29 cellular contexts compared by ENCODE assay signal in the genomic region with DNA sequence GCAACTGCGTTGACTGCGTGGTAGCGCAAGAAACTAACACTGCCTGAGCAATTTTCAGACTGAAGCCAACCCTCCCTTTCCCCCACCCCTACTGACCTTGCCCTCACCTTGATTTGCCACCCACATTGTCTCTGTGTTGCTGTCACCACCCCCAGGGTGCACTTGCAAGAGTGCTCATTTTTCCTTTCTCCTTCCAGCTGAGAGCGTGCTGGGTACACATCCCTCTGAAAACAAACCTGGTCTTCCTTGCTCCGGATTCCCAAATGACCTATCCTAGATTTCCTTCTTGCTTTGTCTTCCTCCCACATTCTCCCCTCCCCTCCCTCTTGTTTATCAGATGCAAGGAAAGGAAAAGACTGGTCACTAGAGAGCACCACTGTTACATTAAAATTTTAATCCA. TPM values are rescaled to one million over a fixed set of nuclear protein-coding genes. Genes with fewer than 3 reads are reported as not detected.
DNase-seq lines count a peak whose midpoint lies in the region; ATAC-seq, FAIRE-seq and TF ChIP-seq lines count a peak whose summit lies in the region.
"Had no signal": no experiment of that assay in that cellular context is flagged by ENCODE, and none has a peak within 500 bp of the region (broad histone marks: within the 10 kb centered on the region; RNA-seq: fewer than 3 reads in every experiment).

No MANE protein-coding gene starts in this region.

- dilution Hi-C loops in mammary epithelial cell (cut with HindIII; ENCODE audit: low sequenced_read_pairs): no loop called here

- no peak for ATAC-seq in GM21737 (IDR thresholded peaks at IDR 0.05; ENCODE audit: unreplicated experiment)
- ATAC-seq in GM21381 (IDR thresholded peaks at IDR 0.05; ENCODE audit: unreplicated experiment): no peak

- TF ChIP-seq RAD21 in H1 (IDR thresholded peaks at IDR 0.05 in 1 of 2, conservative IDR thresholded peaks at IDR 0.05 in 1 of 2; ENCODE audit: low read depth in 2 of 2, low read length in 2 of 2): no peak

- H3K36me3 ChIP-seq in H7 (replicated peaks; ENCODE audit: control insufficient read depth, insufficient read depth, low read length): no peaks in the 10 kb centered on the region
- H3K36me3 ChIP-seq in H1 (ENCODE audit: control insufficient read depth in 2 of 4, insufficient read depth in 4 of 4, low read length in 3 of 4): no peaks in the 10 kb centered on the region
- H3K36me3 ChIP-seq in mammary epithelial cell (ENCODE audit: insufficient read depth, low read length): no peaks in the 10 kb centered on the region
- H3K36me3 ChIP-seq: SJSA1 had no signal

- peak; percentile 70 for DNase-seq in H7
- DNase-seq in NCI-H2227 treated with DMSO at 0.1 percent for 48 hours (lab: John Stamatoyannopoulos, UW): peak; percentile 24
- no peak for DNase-seq in H1 (ENCODE audit: low read depth in 1 of 2, low spot score in 2 of 2)
- DNase-seq in left kidney (ENCODE audit: low read depth, low spot score): peak; percentile 21
- no peak for DNase-seq in RPMI8226
- DNase-seq in mammary epithelial cell: no peak
- DNase-seq: C1 segment of cervical spinal cord; CD4-positive, alpha-beta memory T cell; COR-L47; DMS53; GF-D8; H9; HFFc6; NCI-H1092; NCI-H1417 treated with DMSO at 0.1 percent for 48 hours; NCI-H187 treated with DMSO at 0.1 percent for 48 hours; NCI-H2171 treated with DMSO at 0.1 percent for 48 hours; NCI-H446; NCI-H526; PC-9; Right ventricle myocardium superior had no signal

- H3K27ac ChIP-seq in H1 (ENCODE audit: low read depth, low read length) (no peak overlapping the region), mammary epithelial cell (ENCODE audit: insufficient read depth, low read depth, low read length) (no peak overlapping the region)
- H3K27ac ChIP-seq: HL-60, PC-9, SJSA1 had no signal

- H2BK12ac ChIP-seq in H1 (ENCODE audit: low read depth, low read length): peak overlapping the region; percentile 69; the same call in 1 of the 2 replicates

- H4K91ac ChIP-seq in H1 (replicated peaks; ENCODE audit: insufficient read length, low read length): no peak overlapping the region

- H3K27me3 ChIP-seq in H7 (ENCODE audit: control insufficient read depth, insufficient read depth, low read length) (no peaks in the 10 kb centered on the region; the same call in 1 of the 2 replicates), H1 (replicated peaks in 1 of 4; ENCODE audit: control insufficient read depth in 3 of 4, extremely low read depth in 1 of 4, insufficient read depth in 3 of 4, low read length in 3 of 4) (no peaks in the 10 kb centered on the region; a peak in 1 of 7 replicates), mammary epithelial cell (ENCODE audit: insufficient read depth, low read length) (no peaks in the 10 kb centered on the region)

- H2BK120ac ChIP-seq in H1 (replicated peaks; ENCODE audit: low read depth, low read length): no peak overlapping the region

- no peak overlapping the region for H3K9ac ChIP-seq in H1 (replicated peaks in 1 of 4; ENCODE audit: extremely low read depth in 1 of 4, low read depth in 3 of 4, low read length in 3 of 4)
- H3K9ac ChIP-seq in mammary epithelial cell (ENCODE audit: insufficient read depth, low read length): no peak overlapping the region

- H3K56ac ChIP-seq in H1 (replicated peaks; ENCODE audit: insufficient read length, low read depth, low read length): no peak overlapping the region

- no peaks in the 10 kb centered on the region; the same call in 1 of the 2 replicates for H3K23me2 ChIP-seq in H1 (ENCODE audit: low read depth, low read length)

- CTCF ChIA-PET in H1 (lab: Charles Lee; ENCODE audit: partially characterized antibody): interaction anchor here (1.0 to 15.6 kb wide), 5 partner anchors 9 to 60 kb away, joined by 3 to 401 read pairs (median 4); a partner anchor contains a TSS
- CTCF ChIA-PET in mammary epithelial cell (lab: Charles Lee; ENCODE audit: low non-redundant PET): no interaction called here

- TF ChIP-seq EP300 in H1 (IDR thresholded peaks at IDR 0.05; ENCODE audit: borderline replicate concordance in 1 of 2, low read depth in 2 of 2, low read length in 2 of 2): no peak

- peaks cover 0 to 3% of the 10 kb centered on the region in 2 experiments; a peak in 1 of 4 replicates for H3K9me3 ChIP-seq in H1 (ENCODE audit: insufficient read depth in 2 of 2, low read depth in 1 of 2, low read length in 1 of 2)
- H3K9me3 ChIP-seq in mammary epithelial cell (replicated peaks; ENCODE audit: insufficient read depth, low read length): no peaks in the 10 kb centered on the region
- H3K9me3 ChIP-seq: SJSA1 had no signal

- H3K23ac ChIP-seq in H1 (ENCODE audit: insufficient read length): no peak overlapping the region

- no peak overlapping the region for H4K5ac ChIP-seq in H1 (ENCODE audit: insufficient read length, low read depth, low read length)

- peak overlapping the region; percentile 98 for H2AFZ ChIP-seq in H1 (ENCODE audit: low read length)
- no peak overlapping the region for H2AFZ ChIP-seq in mammary epithelial cell (ENCODE audit: low read depth, low read length)
- H2AFZ ChIP-seq: PC-9 had no signal

- intact Hi-C loops in mammary epithelial cell (cut with micrococcal nuclease): no loop called here

- no peak overlapping the region; the same call in 1 of the 2 replicates for H3K18ac ChIP-seq in H1 (ENCODE audit: extremely low read depth, low read length)

- H3K4me2 ChIP-seq in H1 (ENCODE audit: insufficient read depth in 1 of 2, low read depth in 2 of 2, low read length in 2 of 2) (peak overlapping the region in 1 of 2 experiments; percentile 27; a peak in 1 of 4 replicates), mammary epithelial cell (ENCODE audit: insufficient read depth, low read depth, low read length) (no peak overlapping the region)
- H3K4me2 ChIP-seq: PC-9 had no signal

- WGBS in H1 (ENCODE audit: extremely low coverage in 1 of 2, insufficient coverage in 1 of 2, insufficient read length in 1 of 2, insufficient replicate concordance in 2 of 2, low coverage in 1 of 2, low lambda C conversion rate in 2 of 2, missing lambda C conversion rate in 1 of 2), 2 experiments: 54% methylated on average over 5 of the region's 5 CpGs; no CpG with 5 or more reads in 1 of the 2 experiments
- WGBS in mammary epithelial cell (ENCODE audit: low coverage, missing lambda C conversion rate): 59% methylated on average over 5 of the region's 5 CpGs

- H4K20me1 ChIP-seq in H1 (replicated peaks in 1 of 2; ENCODE audit: control insufficient read depth in 1 of 2, insufficient read depth in 2 of 2, low read length in 2 of 2): no peaks in the 10 kb centered on the region
- H4K20me1 ChIP-seq in mammary epithelial cell (ENCODE audit: insufficient read depth, low read length): no peaks in the 10 kb centered on the region

- H2BK5ac ChIP-seq in H1 (ENCODE audit: low read depth, low read length): peak overlapping the region; percentile 49; the same call in 1 of the 2 replicates

- H3K4me3 ChIP-seq in H7 (ENCODE audit: insufficient read depth, low read depth, low read length) (no peak overlapping the region), H1 (ENCODE audit: extremely low read depth in 1 of 4, insufficient read depth in 2 of 4, low read depth in 3 of 4, low read length in 4 of 4) (no peak overlapping the region), mammary epithelial cell (replicated peaks in 1 of 3; ENCODE audit: insufficient read depth in 1 of 3, low read depth in 2 of 3, low read length in 3 of 3) (no peak overlapping the region)
- H3K4me3 ChIP-seq: PC-9, SJSA1 had no signal

- no peak overlapping the region for H4K8ac ChIP-seq in H1 (ENCODE audit: extremely low read depth, insufficient read depth, low read length)

- POLR2A ChIA-PET in H1 (lab: Charles Lee; ENCODE audit: partially characterized antibody): interaction anchor here (0.8 to 1.7 kb wide), 2 partner anchors 12 to 55 kb away, joined by 3 read pairs; no protein-coding TSS in a partner anchor

- H3K4ac ChIP-seq in H1 (replicated peaks; ENCODE audit: insufficient read length, low read depth, low read length): no peak overlapping the region

- peaks cover 0 to 4% (median 1%) of the 10 kb centered on the region in 4 experiments; a peak in 3 of 7 replicates for H3K4me1 ChIP-seq in H1 (replicated peaks in 1 of 4; ENCODE audit: control insufficient read depth in 3 of 4, insufficient read depth in 4 of 4, low read length in 3 of 4)
- H3K4me1 ChIP-seq in mammary epithelial cell (ENCODE audit: insufficient read depth, low read length): no peaks in the 10 kb centered on the region
- H3K4me1 ChIP-seq: SJSA1 had no signal

- H2AK5ac ChIP-seq in H1 (ENCODE audit: low read depth, low read length): no peak overlapping the region

- TF ChIP-seq CTCF in H1 (IDR thresholded peaks at IDR 0.05; ENCODE audit: control extremely low read depth in 1 of 3, insufficient read depth in 1 of 3, low read depth in 1 of 3, low read length in 3 of 3) (no peak), mammary epithelial cell (conservative IDR thresholded peaks at IDR 0.05 in 1 of 2, IDR thresholded peaks at IDR 0.05 in 1 of 2; ENCODE audit: extremely low read depth in 1 of 2, insufficient read depth in 1 of 2, low read depth in 1 of 2, low read length in 2 of 2) (no peak)

- H2BK20ac ChIP-seq in H1 (ENCODE audit: low read length): no peak overlapping the region

- no peaks in the 10 kb centered on the region for H3K79me1 ChIP-seq in H1 (ENCODE audit: low read depth, low read length)

- in situ Hi-C loops in mammary epithelial cell (cut with MboI; ENCODE audit: low sequenced_read_pairs in 2 of 2): no loop called here

- no peak for TF ChIP-seq POLR2A in H1 (IDR thresholded peaks at IDR 0.05; ENCODE audit: control extremely low read depth in 1 of 2, low read depth in 2 of 2, low read length in 2 of 2)

- no TSS peak for BruUV-seq in mammary epithelial cell (replicated peaks; lab: Mats Ljungman, UMichigan)

- H3K14ac ChIP-seq in H1 (ENCODE audit: insufficient read length): no peak overlapping the region

- H3K79me2 ChIP-seq in H1 (ENCODE audit: control insufficient read depth in 1 of 2, insufficient read depth in 2 of 2, low read length in 2 of 2) (no peaks in the 10 kb centered on the region), mammary epithelial cell (ENCODE audit: insufficient read depth, low read length) (no peaks in the 10 kb centered on the region)

- FAIRE-seq in H1 (lab: Jason Lieb, UNC): peak; percentile 45
- FAIRE-seq: GM12891 had no signal

- no peak overlapping the region for H2BK15ac ChIP-seq in H1 (ENCODE audit: low read length)

RNA-seq across cellular contexts. Expression of a gene that starts 24.2 kb away (rescaled TPM):
- 3.5 and 5.6 TPM in 2 replicates for total RNA-seq in H7 (2014; rRNA removed; shearing (Covaris generic))
- 4.1 and 6.1 TPM in 2 replicates for total RNA-seq in H1 (2021; fragmentation: NEBNext Ultra II Directional; extraction: Animal tissue kit (Norgen Biotek cat#: 25700))
- polyA plus RNA-seq in H1 (2011; rRNA removed) (5.1 and 8.1 TPM in 2 replicates), mammary epithelial cell (1.3 TPM)
- 4.9 TPM for polyA plus RNA-seq in H1 (2011; cell fraction: cytosol; rRNA removed)
- 5.7 TPM for polyA plus RNA-seq in H1 (2011; cell fraction: nucleus; rRNA removed)
- polyA plus RNA-seq in H1 (2012, experiment 1 of 2): 3.4 to 4.9 TPM (median 3.8 TPM) in 4 replicates
- 2.4 TPM for polyA plus RNA-seq in H1 (2012, experiment 2 of 2)
- polyA plus RNA-seq in H1 (2013, experiment 1 of 2): 5.7 TPM
- polyA plus RNA-seq in H1 (2013, experiment 2 of 2): 5.1 TPM
- polyA minus RNA-seq in H1 (2011; rRNA and poly(A)+ RNA removed): 1.3 and 2.4 TPM in 2 replicates
- polyA minus RNA-seq in H1 (2011; cell fraction: cytosol; rRNA and poly(A)+ RNA removed): 6.1 TPM
- polyA minus RNA-seq in H1 (2011; cell fraction: nucleus; rRNA and poly(A)+ RNA removed): 1.7 TPM
- 1 to 10 TPM in 1 of 2 donors, under 1 TPM in 1; 0.67 to 1.2 TPM for total RNA-seq in mammary epithelial cell
- not detected for polyA minus RNA-seq in mammary epithelial cell
- total RNA-seq: SJSA1 had no signal
- polyA plus RNA-seq: IgD-negative memory B cell had no signal

RNA-seq across cellular contexts. Expression of a gene that starts 27.0 kb away (rescaled TPM):
- 0.35 TPM in 1 of 2 replicates, not detected in the other for total RNA-seq in H7 (2014; rRNA removed; shearing (Covaris generic))
- 1.0 and 1.9 TPM in 2 replicates for total RNA-seq in H1 (2021; fragmentation: NEBNext Ultra II Directional; extraction: Animal tissue kit (Norgen Biotek cat#: 25700))
- polyA plus RNA-seq in H1 (2011; rRNA removed) (0.41 and 0.55 TPM in 2 replicates), mammary epithelial cell (0.09 TPM)
- 1.2 TPM for polyA plus RNA-seq in H1 (2011; cell fraction: cytosol; rRNA removed)
- 0.67 TPM for polyA plus RNA-seq in H1 (2011; cell fraction: nucleus; rRNA removed)
- 1.1 to 1.7 TPM (median 1.2 TPM) in 4 replicates for polyA plus RNA-seq in H1 (2012, experiment 1 of 2)
- polyA plus RNA-seq in H1 (2012, experiment 2 of 2): 1.7 TPM
- 0.97 TPM for polyA plus RNA-seq in H1 (2013, experiment 1 of 2)
- 0.88 TPM for polyA plus RNA-seq in H1 (2013, experiment 2 of 2)
- 0.80 and 1.5 TPM in 2 replicates for polyA minus RNA-seq in H1 (2011; rRNA and poly(A)+ RNA removed)
- polyA minus RNA-seq in H1 (2011; cell fraction: cytosol; rRNA and poly(A)+ RNA removed): 1.3 TPM
- polyA minus RNA-seq in H1 (2011; cell fraction: nucleus; rRNA and poly(A)+ RNA removed): 0.70 TPM
- total RNA-seq in mammary epithelial cell: under 1 TPM in 1 of 2 donors, not detected in 1; 0.42 TPM
- not detected for polyA minus RNA-seq in mammary epithelial cell
- total RNA-seq: A673; CD4-positive, alpha-beta memory T cell; HFFc6; PC-9; RPMI7951; SJSA1 had no signal
- polyA plus RNA-seq: CD4-positive, alpha-beta memory T cell; IgD-negative memory B cell had no signal

RNA-seq across cellular contexts. Expression of a gene that starts 28.7 kb away (rescaled TPM):
- 37.3 and 44.3 TPM in 2 replicates for total RNA-seq in H7 (2014; rRNA removed; shearing (Covaris generic))
- total RNA-seq in H1 (2021; fragmentation: NEBNext Ultra II Directional; extraction: Animal tissue kit (Norgen Biotek cat#: 25700)): 216 and 224 TPM in 2 replicates
- polyA plus RNA-seq in H1 (2011; rRNA removed) (251 and 305 TPM in 2 replicates), mammary epithelial cell (439 TPM)
- polyA plus RNA-seq in H1 (2011; cell fraction: cytosol; rRNA removed): 258 TPM
- 113 TPM for polyA plus RNA-seq in H1 (2011; cell fraction: nucleus; rRNA removed)
- polyA plus RNA-seq in H1 (2012, experiment 1 of 2): 178 to 240 TPM (median 206 TPM) in 4 replicates
- polyA plus RNA-seq in H1 (2012, experiment 2 of 2): 419 TPM
- 101 TPM for polyA plus RNA-seq in H1 (2013, experiment 1 of 2)
- polyA plus RNA-seq in H1 (2013, experiment 2 of 2): 113 TPM
- polyA minus RNA-seq in H1 (2011; rRNA and poly(A)+ RNA removed): 136 and 191 TPM in 2 replicates
- polyA minus RNA-seq in H1 (2011; cell fraction: cytosol; rRNA and poly(A)+ RNA removed): 110 TPM
- polyA minus RNA-seq in H1 (2011; cell fraction: nucleus; rRNA and poly(A)+ RNA removed): 71.9 TPM
- total RNA-seq in mammary epithelial cell: 100 to 1,000 TPM in 1 of 2 donors, 10 to 100 TPM in 1; 26.0 to 180 TPM
- 118 TPM for polyA minus RNA-seq in mammary epithelial cell

RNA-seq across cellular contexts. Expression of a gene that starts 47.5 kb away (rescaled TPM):
- not detected in 2 replicates for total RNA-seq in H7 (2014; rRNA removed; shearing (Covaris generic))
- not detected in 2 replicates for total RNA-seq in H1 (2021; fragmentation: NEBNext Ultra II Directional; extraction: Animal tissue kit (Norgen Biotek cat#: 25700))
- polyA plus RNA-seq in H1 (2011; rRNA removed) (not detected in 2 replicates), mammary epithelial cell (not detected)
- not detected for polyA plus RNA-seq in H1 (2011; cell fraction: cytosol; rRNA removed)
- polyA plus RNA-seq in H1 (2011; cell fraction: nucleus; rRNA removed): not detected
- 0.58 to 1.7 TPM (median 0.98 TPM) in 4 replicates for polyA plus RNA-seq in H1 (2012, experiment 1 of 2)
- 0.28 TPM for polyA plus RNA-seq in H1 (2012, experiment 2 of 2)
- not detected for polyA plus RNA-seq in H1 (2013, experiment 1 of 2)
- not detected for polyA plus RNA-seq in H1 (2013, experiment 2 of 2)
- not detected in 2 replicates for polyA minus RNA-seq in H1 (2011; rRNA and poly(A)+ RNA removed)
- not detected for polyA minus RNA-seq in H1 (2011; cell fraction: cytosol; rRNA and poly(A)+ RNA removed)
- polyA minus RNA-seq in H1 (2011; cell fraction: nucleus; rRNA and poly(A)+ RNA removed): not detected
- total RNA-seq in mammary epithelial cell: not detected
- not detected for polyA minus RNA-seq in mammary epithelial cell
- total RNA-seq: A673; CD4-positive, alpha-beta memory T cell; H9; HFFc6; PC-9; Right ventricle myocardium superior; RPMI7951; SJSA1 had no signal
- polyA plus RNA-seq: IgD-negative memory B cell had no signal

RNA-seq across cellular contexts. Expression of a gene that starts 59.7 kb away (rescaled TPM):
- 32.7 and 38.1 TPM in 2 replicates for total RNA-seq in H7 (2014; rRNA removed; shearing (Covaris generic))
- 13.8 and 15.0 TPM in 2 replicates for total RNA-seq in H1 (2021; fragmentation: NEBNext Ultra II Directional; extraction: Animal tissue kit (Norgen Biotek cat#: 25700))
- polyA plus RNA-seq in H1 (2011; rRNA removed) (11.4 and 14.2 TPM in 2 replicates), mammary epithelial cell (18.0 TPM)
- polyA plus RNA-seq in H1 (2011; cell fraction: cytosol; rRNA removed): 14.8 TPM
- polyA plus RNA-seq in H1 (2011; cell fraction: nucleus; rRNA removed): 19.7 TPM
- polyA plus RNA-seq in H1 (2012, experiment 1 of 2): 10.0 to 14.8 TPM (median 12.8 TPM) in 4 replicates
- 10.6 TPM for polyA plus RNA-seq in H1 (2012, experiment 2 of 2)
- 9.6 TPM for polyA plus RNA-seq in H1 (2013, experiment 1 of 2)
- polyA plus RNA-seq in H1 (2013, experiment 2 of 2): 8.8 TPM
- 23.4 and 24.7 TPM in 2 replicates for polyA minus RNA-seq in H1 (2011; rRNA and poly(A)+ RNA removed)
- 5.9 TPM for polyA minus RNA-seq in H1 (2011; cell fraction: cytosol; rRNA and poly(A)+ RNA removed)
- polyA minus RNA-seq in H1 (2011; cell fraction: nucleus; rRNA and poly(A)+ RNA removed): 21.5 TPM
- total RNA-seq in mammary epithelial cell: 10 to 100 TPM; 13.8 to 16.3 TPM
- polyA minus RNA-seq in mammary epithelial cell: 62.7 TPM

Comparison
In these comparisons a context has a peak if more than half of its experiments do, and no peak if none do; other contexts are left out.
1. DNase-seq: peak in H7 (single experiment), NCI-H2227 treated with DMSO at 0.1 percent for 48 hours (single experiment) and left kidney (single experiment); none in H1 (0 of 2), RPMI8226 (single experiment) and mammary epithelial cell (single experiment).